In the genomic region with DNA sequence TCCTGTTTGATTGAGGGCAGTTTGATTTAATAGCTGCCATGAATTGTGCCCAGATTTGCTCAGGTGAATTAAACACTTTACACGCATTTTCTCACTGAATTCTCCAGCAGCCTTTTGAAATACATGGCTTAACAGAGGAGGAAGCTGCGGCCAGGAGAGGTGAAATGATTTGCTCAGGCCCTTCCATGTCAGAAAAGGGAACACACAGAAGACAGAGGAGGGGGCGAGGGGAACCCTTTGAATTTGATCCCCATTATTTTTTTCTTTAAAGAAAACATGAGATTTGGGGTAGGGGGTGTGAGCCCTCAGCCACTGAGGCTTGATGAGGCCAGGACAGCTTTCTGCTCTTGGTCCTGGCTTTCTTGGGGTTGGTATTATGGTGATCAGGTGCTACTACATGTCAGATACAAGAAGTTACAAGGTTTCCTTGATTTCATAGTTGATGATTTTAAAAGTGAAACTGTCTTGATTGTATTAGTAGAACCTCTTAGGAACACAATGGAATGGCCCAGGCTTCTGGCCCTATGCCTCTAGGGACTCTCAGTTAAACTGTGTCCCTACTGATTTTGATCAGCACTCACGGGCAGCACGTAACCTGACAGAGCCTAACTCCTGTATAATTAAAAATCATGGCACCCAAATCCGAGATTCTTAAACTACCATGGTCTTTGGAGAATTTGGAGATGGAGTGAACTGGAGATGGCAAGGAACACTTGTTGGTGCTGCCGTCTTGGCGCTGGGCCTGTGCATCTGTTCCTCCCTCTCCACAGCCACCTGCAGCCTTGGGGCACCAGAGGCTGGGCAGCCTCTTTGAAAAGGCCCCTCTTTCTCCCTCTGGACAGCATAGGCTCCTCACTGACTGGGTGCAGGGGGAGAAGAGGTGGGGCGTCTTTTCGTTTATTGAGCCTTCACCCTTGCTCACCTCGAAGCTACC, we compare ENCODE assay signal across 10 cellular contexts.
DNase-seq lines count a peak whose midpoint lies in the region; ATAC-seq and TF ChIP-seq lines count a peak whose summit lies in the region.
"Had no signal": no experiment of that assay in that cellular context is flagged by ENCODE, and none has a peak within 500 bp of the region (broad histone marks: within the 10 kb centered on the region; RNA-seq: fewer than 3 reads in every experiment).

No MANE protein-coding gene starts in this region.

- H3K36me3 Mint-ChIP-seq in CD8-positive, alpha-beta memory T cell = peaks cover 0 to 2% (median 0%) of the 10 kb centered on the region in 3 donors

- intact Hi-C loops in thyroid gland (cut with DNase I) = no loop called here

- DNase-seq in RWPE2 (ENCODE audit: low spot score) = no peak
- no peak for DNase-seq in CD8-positive, alpha-beta memory T cell
- no peak for DNase-seq in midbrain (lab: John Stamatoyannopoulos, UW)
- no peak for DNase-seq in thyroid gland
- no peak for DNase-seq in epidermal melanocyte (ENCODE audit: insufficient read length, low spot score)
- DNase-seq: NCI-H226 had no signal

- CTCF ChIA-PET in CD8-positive, alpha-beta memory T cell (lab: Charles Lee) = no interaction called here

- no peak overlapping the region for H3K4me3 Mint-ChIP-seq in CD8-positive, alpha-beta memory T cell
- H3K4me3 Mint-ChIP-seq: activated T-helper 1 cell treated with anti-CD3 and anti-CD28 coated beads, Interleukin-12 subunit alpha, Interleukin-12 subunit beta, Interleukin-2, Interleukin-4 antibody, amounts not matched to agents 30 ng/mL and 10 ng/mL and 1 ng/mL, durations not matched to agents 14 hours and 24 hours and 36 hours had no signal

- POLR2A ChIA-PET in CD8-positive, alpha-beta memory T cell (lab: Charles Lee) = no interaction called here

- ATAC-seq in GM18867 (IDR thresholded peaks at IDR 0.05; ENCODE audit: unreplicated experiment) = peak; percentile 45
- peak; percentile 26 for ATAC-seq in HG02623 (IDR thresholded peaks at IDR 0.05; ENCODE audit: unreplicated experiment)
- ATAC-seq in RWPE2 (ENCODE audit: low read depth) = no peak

- H3K4me1 Mint-ChIP-seq in CD8-positive, alpha-beta memory T cell = no peaks in the 10 kb centered on the region

- WGBS in thyroid gland, 2 donors = 85 to 87% methylated on average over 11 of the region's 11 CpGs

- no peaks in the 10 kb centered on the region for H3K27me3 ChIP-seq in RWPE2 (ENCODE audit: insufficient read depth, poor library complexity, severe bottlenecking)
- H3K27me3 ChIP-seq in neutrophil = peaks cover 5% of the 10 kb centered on the region
- H3K27me3 ChIP-seq in CD8-positive, alpha-beta memory T cell (ENCODE audit: insufficient read depth, low read length, poor library complexity, severe bottlenecking) = no peaks in the 10 kb centered on the region
- no peaks in the 10 kb centered on the region for H3K27me3 ChIP-seq in thyroid gland

- H3K27ac ChIP-seq in RWPE2 (ENCODE audit: poor library complexity, severe bottlenecking) = peak overlapping the region; percentile 5
- peak overlapping the region; percentile 52 for H3K27ac ChIP-seq in neutrophil
- H3K27ac ChIP-seq in CD8-positive, alpha-beta memory T cell (ENCODE audit: low read depth, low read length) = no peak overlapping the region
- H3K27ac ChIP-seq in thyroid gland = peak overlapping the region in 1 of 3 donors; percentile 4

- H3K4me3 ChIP-seq in RWPE2 (ENCODE audit: severe bottlenecking) (no peak overlapping the region), neutrophil (ENCODE audit: low read depth in 1 of 2, low read length in 1 of 2) (no peak overlapping the region), thyroid gland (replicated peaks in 1 of 3) (no peak overlapping the region)
- H3K4me3 ChIP-seq in CD8-positive, alpha-beta memory T cell (ENCODE audit: low read length) = no peak overlapping the region

- H3K9me3 Mint-ChIP-seq in CD8-positive, alpha-beta memory T cell = peaks cover 0 to 22% (median 6%) of the 10 kb centered on the region in 5 donors
- H3K9me3 Mint-ChIP-seq: activated T-helper 1 cell treated with anti-CD3 and anti-CD28 coated beads, Interleukin-12 subunit alpha, Interleukin-12 subunit beta, Interleukin-2, Interleukin-4 antibody, amounts not matched to agents 30 ng/mL and 10 ng/mL and 1 ng/mL, durations not matched to agents 14 hours and 24 hours and 36 hours had no signal

- H3K27me3 Mint-ChIP-seq in CD8-positive, alpha-beta memory T cell = peaks cover 2 to 13% of the 10 kb centered on the region in 2 donors

- peaks cover 19% of the 10 kb centered on the region for H3K36me3 ChIP-seq in RWPE2 (ENCODE audit: low read depth)
- no peaks in the 10 kb centered on the region for H3K36me3 ChIP-seq in neutrophil
- no peaks in the 10 kb centered on the region for H3K36me3 ChIP-seq in CD8-positive, alpha-beta memory T cell (ENCODE audit: insufficient read depth, low read length)
- no peaks in the 10 kb centered on the region for H3K36me3 ChIP-seq in thyroid gland

- H3K9me3 ChIP-seq in RWPE2 (ENCODE audit: severe bottlenecking) (peaks cover 11% of the 10 kb centered on the region), neutrophil (no peaks in the 10 kb centered on the region), thyroid gland (no peaks in the 10 kb centered on the region)
- no peaks in the 10 kb centered on the region for H3K9me3 ChIP-seq in CD8-positive, alpha-beta memory T cell (ENCODE audit: low read length)

- H3K27ac Mint-ChIP-seq in CD8-positive, alpha-beta memory T cell = peak overlapping the region in 1 of 8 donors; percentile 67
- H3K27ac Mint-ChIP-seq: activated T-helper 1 cell treated with anti-CD3 and anti-CD28 coated beads, Interleukin-12 subunit alpha, Interleukin-12 subunit beta, Interleukin-2, Interleukin-4 antibody, amounts not matched to agents 30 ng/mL and 10 ng/mL and 1 ng/mL, durations not matched to agents 14 hours and 24 hours and 36 hours had no signal

- TF ChIP-seq CTCF in RWPE2 (IDR thresholded peaks at IDR 0.05; ENCODE audit: poor library complexity, severe bottlenecking) (no peak), neutrophil (IDR thresholded peaks at IDR 0.05) (no peak), thyroid gland (IDR thresholded peaks at IDR 0.05) (no peak)

- TF ChIP-seq POLR2A in thyroid gland (IDR thresholded peaks at IDR 0.05) = no peak

- H3K4me1 ChIP-seq in RWPE2 (ENCODE audit: insufficient read depth, poor library complexity, severe bottlenecking) = peaks cover 4% of the 10 kb centered on the region
- H3K4me1 ChIP-seq in neutrophil (ENCODE audit: control insufficient read depth in 1 of 2, insufficient read depth in 1 of 2, low read depth in 1 of 2, low read length in 1 of 2) = peaks cover 16 to 17% of the 10 kb centered on the region in 2 experiments
- no peaks in the 10 kb centered on the region for H3K4me1 ChIP-seq in CD8-positive, alpha-beta memory T cell (ENCODE audit: insufficient read depth, low read length)
- H3K4me1 ChIP-seq in thyroid gland = peaks cover 0 to 11% of the 10 kb centered on the region in 2 donors
